Comparison of ENCODE assay signal across 19 cellular contexts in genomic region chr2:198640463-198640862, GRCh38.
"Had no signal": no experiment of that assay in that cellular context is flagged by ENCODE, and none has a peak within 500 bp of the region (broad histone marks: within the 10 kb centered on the region; RNA-seq: fewer than 3 reads in every experiment).

No MANE protein-coding gene starts in this region.

- H3K36me3 ChIP-seq: SJCRH30 had no signal

- H3K4me2 ChIP-seq: KMS-11 had no signal

- H3K4me1 ChIP-seq: SJCRH30 had no signal

- FAIRE-seq: HepG2, K562 had no signal

- H3K9me3 ChIP-seq: SJCRH30 had no signal

- H3K4me3 ChIP-seq: K562, SJCRH30 had no signal

- H3K27ac ChIP-seq: KMS-11, RWPE1, SJCRH30 had no signal

- H3K27me3 ChIP-seq: SJCRH30 had no signal

- DNase-seq: Kasumi-1, MM.1S, NCI-H1092 treated with DMSO at 0.1 percent for 48 hours, NCI-H1436 treated with DMSO at 0.1 percent for 48 hours, NCI-H1694, NCI-H187 treated with DMSO at 0.1 percent for 48 hours, NCI-H2029 treated with DMSO at 0.1 percent for 48 hours, NCI-H2171 treated with DMSO at 0.1 percent for 48 hours, NCI-H345, NCI-H446 treated with DMSO at 0.1 percent for 48 hours, NCI-H510A treated with DMSO at 0.1 percent for 48 hours, PC-3, SHP77, SJCRH30, T-helper 1 cell had no signal
